ENCODE assay signal across 8 cellular contexts in genomic region chr1:40153073-40153770, GRCh38. TPM values are rescaled to one million over a fixed set of nuclear protein-coding genes. Genes with fewer than 3 reads are reported as not detected.
DNase-seq lines count a peak whose midpoint lies in the region; ATAC-seq, FAIRE-seq and TF ChIP-seq lines count a peak whose summit lies in the region.

No MANE protein-coding gene starts in this region.

- TF ChIP-seq CTCF in Caco-2 (IDR thresholded peaks at IDR 0.05; ENCODE audit: insufficient read depth in 1 of 2, low read depth in 1 of 2, low read length in 1 of 2, severe bottlenecking in 1 of 2, unreplicated experiment in 1 of 2): peak; percentile 45 to 50
- peak; percentile 61 for TF ChIP-seq CTCF in lung (IDR thresholded peaks at IDR 0.05; ENCODE audit: control extremely low read depth, extremely low read depth)

- DNase-seq in Caco-2: peak in 1 of 2 experiments; percentile 37
- DNase-seq in KG1 (lab: John Stamatoyannopoulos, UW): peak; percentile 25
- peak; percentile 53 for DNase-seq in RPMI7951 (ENCODE audit: low read depth)
- peak; percentile 43 for DNase-seq in cerebellum (ENCODE audit: low spot score)
- no peak for DNase-seq in lung (ENCODE audit: low spot score)
- DNase-seq in urothelium cell line (ENCODE audit: low spot score): peak; percentile 38
- no peak for DNase-seq in effector memory CD4-positive, alpha-beta T cell

- H3K27ac Mint-ChIP-seq in Caco-2 (ENCODE audit: unreplicated experiment): no peak overlapping the region

- intact Hi-C loops in Caco-2 (cut with micrococcal nuclease; ENCODE audit: unreplicated experiment): no loop called here

- H3K9me3 ChIP-seq in Caco-2: no peaks in the 10 kb centered on the region
- H3K9me3 ChIP-seq in lung (ENCODE audit: control insufficient read depth in 2 of 2, insufficient read depth in 1 of 2, low read length in 1 of 2): no peaks in the 10 kb centered on the region
- H3K9me3 ChIP-seq in effector memory CD4-positive, alpha-beta T cell (ENCODE audit: control insufficient read depth, low read length): no peaks in the 10 kb centered on the region

- CTCF ChIA-PET in Caco-2 (lab: Charles Lee): interaction anchor here (0.6 to 2.6 kb wide), 4 partner anchors 9 to 252 kb away, joined by 3 to 18 read pairs (median 10); no protein-coding TSS in a partner anchor

- H3K4me3 ChIP-seq in Caco-2 (ENCODE audit: low read depth, low read length) (no peak overlapping the region), lung (no peak overlapping the region)
- H3K4me3 ChIP-seq in effector memory CD4-positive, alpha-beta T cell (ENCODE audit: insufficient read depth, low read depth, low read length, poor library complexity, severe bottlenecking): no peak overlapping the region

- no peak overlapping the region for H3K4me3 Mint-ChIP-seq in Caco-2 (ENCODE audit: unreplicated experiment)

- no peak overlapping the region for H3K27ac ChIP-seq in lung (ENCODE audit: low read depth in 1 of 2, low read length in 1 of 2)
- no peak overlapping the region for H3K27ac ChIP-seq in effector memory CD4-positive, alpha-beta T cell (ENCODE audit: insufficient read depth, low read length, poor library complexity, severe bottlenecking)

- no TSS peak for BruUV-seq in Caco-2 (replicated peaks; lab: Mats Ljungman, UMichigan)

- H3K36me3 ChIP-seq in Caco-2 (ENCODE audit: control insufficient read depth, insufficient read depth, low read length) (no peaks in the 10 kb centered on the region), lung (ENCODE audit: control insufficient read depth in 2 of 2, insufficient read depth in 2 of 2, low read length in 2 of 2) (no peaks in the 10 kb centered on the region)
- H3K36me3 ChIP-seq in effector memory CD4-positive, alpha-beta T cell (ENCODE audit: control insufficient read depth, insufficient read depth, low read length): no peaks in the 10 kb centered on the region

- H3K9me3 Mint-ChIP-seq in Caco-2 (ENCODE audit: unreplicated experiment): no peaks in the 10 kb centered on the region

- no peaks in the 10 kb centered on the region for H3K36me3 Mint-ChIP-seq in Caco-2 (ENCODE audit: insufficient read depth, unreplicated experiment)

- peak; percentile 27 for FAIRE-seq in urothelium cell line (lab: Jason Lieb, UNC)

- no peaks in the 10 kb centered on the region for H3K27me3 Mint-ChIP-seq in Caco-2 (ENCODE audit: insufficient read depth, unreplicated experiment)

- H3K4me1 ChIP-seq in Caco-2 (no peaks in the 10 kb centered on the region), lung (ENCODE audit: control insufficient read depth in 2 of 2, insufficient read depth in 2 of 2, low read length in 2 of 2) (no peaks in the 10 kb centered on the region)
- H3K4me1 ChIP-seq in effector memory CD4-positive, alpha-beta T cell (ENCODE audit: control insufficient read depth, insufficient read depth, low read length, poor library complexity, severe bottlenecking): no peaks in the 10 kb centered on the region

- no peaks in the 10 kb centered on the region for H3K4me1 Mint-ChIP-seq in Caco-2 (ENCODE audit: low read depth, unreplicated experiment)

- WGBS in lung, 2 donors: 1 to 3% methylated on average over 2 of the region's 2 CpGs

- H3K27me3 ChIP-seq in Caco-2 (replicated peaks; ENCODE audit: control insufficient read depth, insufficient read depth, low read length) (no peaks in the 10 kb centered on the region), lung (ENCODE audit: control insufficient read depth, insufficient read depth) (no peaks in the 10 kb centered on the region)
- H3K27me3 ChIP-seq in effector memory CD4-positive, alpha-beta T cell (replicated peaks; ENCODE audit: control insufficient read depth, insufficient read depth, low read length, poor library complexity, severe bottlenecking): no peaks in the 10 kb centered on the region

- POLR2A ChIA-PET in Caco-2 (lab: Charles Lee): interaction anchor here (1.0 kb wide), 1 partner anchor 13 kb away, joined by 3 read pairs; no protein-coding TSS in a partner anchor

- ATAC-seq in GM18867 (IDR thresholded peaks at IDR 0.05; ENCODE audit: unreplicated experiment) (peak; percentile 60), lung (ENCODE audit: insufficient read depth, low FRiP score) (no peak)

RNA-seq across cellular contexts. Expression of gene RLF, which starts 8.0 kb away (rescaled TPM):
- total RNA-seq in Caco-2 (2022): 11.6 and 12.8 TPM in 2 replicates
- 25.0 and 27.9 TPM in 2 replicates for total RNA-seq in RPMI7951 (2014; rRNA removed; shearing (Covaris generic))
- total RNA-seq in cerebellum: 60.9 TPM
- 10 to 100 TPM; 10.9 to 43.1 TPM for total RNA-seq in lung
- polyA plus RNA-seq in lung: 1 to 10 TPM; 3.5 to 6.1 TPM

RNA-seq across cellular contexts. Expression of gene PPT1, which starts 56.2 kb away (rescaled TPM):
- total RNA-seq in Caco-2 (2022) (142 and 144 TPM in 2 replicates), cerebellum (37.0 TPM), lung (100 to 1,000 TPM in 1 of 2 donors, 10 to 100 TPM in 1; 73.2 to 152 TPM)
- total RNA-seq in RPMI7951 (2014; rRNA removed; shearing (Covaris generic)): 88.5 and 99.4 TPM in 2 replicates
- 100 to 1,000 TPM; 103 to 147 TPM for polyA plus RNA-seq in lung

Comparison
In these comparisons a context has a peak if more than half of its experiments do, and no peak if none do; other contexts are left out.
1. DNase-seq: peak in KG1 (single experiment), RPMI7951 (single experiment), cerebellum (single experiment) and urothelium cell line (single experiment); none in lung (single experiment) and effector memory CD4-positive, alpha-beta T cell (0 of 3).